12 cellular contexts compared by ENCODE assay signal in the genomic region with DNA sequence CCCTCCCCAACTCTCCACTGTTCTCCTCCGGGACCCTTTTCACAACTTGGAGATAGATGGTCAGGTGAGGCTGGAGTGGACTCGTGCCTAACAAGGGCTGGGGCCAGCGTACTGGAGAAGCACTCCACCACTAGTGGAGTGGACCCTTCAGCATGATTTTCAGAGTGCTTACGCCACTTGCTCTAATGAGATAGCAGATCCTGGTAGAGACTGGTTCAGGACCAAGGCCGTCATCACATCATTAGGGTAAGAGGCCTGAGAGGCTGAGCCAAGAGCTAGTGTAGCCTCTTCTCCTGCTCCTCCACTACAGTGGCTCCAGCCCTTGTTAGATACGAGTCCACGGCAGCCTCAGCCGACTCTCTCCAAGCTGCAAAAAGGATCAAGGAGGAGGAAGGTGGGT.
DNase-seq lines count a peak whose midpoint lies in the region; ATAC-seq and TF ChIP-seq lines count a peak whose summit lies in the region.
"Had no signal": no experiment of that assay in that cellular context is flagged by ENCODE, and none has a peak within 500 bp of the region (broad histone marks: within the 10 kb centered on the region; RNA-seq: fewer than 3 reads in every experiment).

No MANE protein-coding gene starts in this region.

- H3K27me3 ChIP-seq in lower lobe of right lung (ENCODE audit: low read depth) (no peaks in the 10 kb centered on the region), osteoblast (ENCODE audit: insufficient read depth, low read length) (no peaks in the 10 kb centered on the region)
- H3K27me3 ChIP-seq: BLaER1 treated with 17β-estradiol and CSF1 and Interleukin-3, amounts not matched to agents 10 nM and 100 nM had no signal

- intact Hi-C loops in lower lobe of right lung (cut with DNase I): no loop called here

- H3K9me3 ChIP-seq in lower lobe of right lung (no peaks in the 10 kb centered on the region), osteoblast (ENCODE audit: low read depth, low read length) (no peaks in the 10 kb centered on the region)

- H3K79me2 ChIP-seq in osteoblast (ENCODE audit: insufficient read depth, low read length): no peaks in the 10 kb centered on the region

- ATAC-seq in lower lobe of right lung: peak; percentile 31 to 50
- ATAC-seq in HG03354 (IDR thresholded peaks at IDR 0.05; ENCODE audit: poor library complexity, severe bottlenecking, unreplicated experiment): no peak
- ATAC-seq: CD8-positive, alpha-beta T cell; GM23338; HCT116 had no signal

- H3K4me2 ChIP-seq in osteoblast (ENCODE audit: insufficient read depth, low read length): no peak overlapping the region
- H3K4me2 ChIP-seq: BLaER1 treated with 17β-estradiol and CSF1 and Interleukin-3, amounts not matched to agents 10 nM and 100 nM; GM23338 had no signal

- TF ChIP-seq CTCF in lower lobe of right lung (IDR thresholded peaks at IDR 0.05) (no peak), osteoblast (IDR thresholded peaks at IDR 0.05; ENCODE audit: extremely low read depth, low read depth, low read length) (no peak)

- peak; percentile 63 for DNase-seq in DMS79 treated with DMSO at 0.1 percent for 48 hours (lab: John Stamatoyannopoulos, UW)
- peak; percentile 18 for DNase-seq in NCI-H2029 (lab: John Stamatoyannopoulos, UW)
- DNase-seq in lower lobe of right lung: no peak
- no peak for DNase-seq in osteoblast (ENCODE audit: insufficient read length, low spot score, missing footprints)
- no peak for DNase-seq in T-helper 9 cell
- DNase-seq: Calu3; CD8-positive, alpha-beta T cell; H7 had no signal

- H2AFZ ChIP-seq in osteoblast (ENCODE audit: low read length): no peak overlapping the region
- H2AFZ ChIP-seq: GM23338 had no signal

- H3K36me3 ChIP-seq in lower lobe of right lung: no peaks in the 10 kb centered on the region
- no peaks in the 10 kb centered on the region for H3K36me3 ChIP-seq in osteoblast (ENCODE audit: insufficient read depth, low read length)
- H3K36me3 ChIP-seq: BLaER1 treated with 17β-estradiol and CSF1 and Interleukin-3, amounts not matched to agents 10 nM and 100 nM had no signal

- no peaks in the 10 kb centered on the region for H4K20me1 ChIP-seq in osteoblast (ENCODE audit: insufficient read depth, low read length)
- H4K20me1 ChIP-seq: BLaER1 treated with 17β-estradiol and CSF1 and Interleukin-3, amounts not matched to agents 10 nM and 100 nM had no signal

- H3K27ac ChIP-seq in lower lobe of right lung: no peak overlapping the region
- no peak overlapping the region for H3K27ac ChIP-seq in osteoblast (ENCODE audit: low read depth, low read length)
- H3K27ac ChIP-seq: BLaER1 treated with 17β-estradiol and CSF1 and Interleukin-3, amounts not matched to agents 10 nM and 100 nM had no signal

- no peaks in the 10 kb centered on the region for H3K4me1 ChIP-seq in lower lobe of right lung
- peaks cover 9% of the 10 kb centered on the region for H3K4me1 ChIP-seq in osteoblast (ENCODE audit: insufficient read depth, low read length)
- H3K4me1 ChIP-seq: BLaER1 treated with 17β-estradiol and CSF1 and Interleukin-3, amounts not matched to agents 10 nM and 100 nM had no signal

- H3K4me3 ChIP-seq in lower lobe of right lung (no peak overlapping the region), osteoblast (ENCODE audit: insufficient read depth, low read length) (no peak overlapping the region)
- H3K4me3 ChIP-seq: BLaER1 treated with 17β-estradiol and CSF1 and Interleukin-3, amounts not matched to agents 10 nM and 100 nM; GM23338 had no signal

Comparison
In these comparisons a context has a peak if more than half of its experiments do, and no peak if none do; other contexts are left out.
1. DNase-seq: peak in DMS79 treated with DMSO at 0.1 percent for 48 hours (single experiment) and NCI-H2029 (single experiment); none in lower lobe of right lung (single experiment), osteoblast (single experiment) and T-helper 9 cell (single experiment).